Comparison of ENCODE assay signal across 12 cellular contexts in the genomic region with DNA sequence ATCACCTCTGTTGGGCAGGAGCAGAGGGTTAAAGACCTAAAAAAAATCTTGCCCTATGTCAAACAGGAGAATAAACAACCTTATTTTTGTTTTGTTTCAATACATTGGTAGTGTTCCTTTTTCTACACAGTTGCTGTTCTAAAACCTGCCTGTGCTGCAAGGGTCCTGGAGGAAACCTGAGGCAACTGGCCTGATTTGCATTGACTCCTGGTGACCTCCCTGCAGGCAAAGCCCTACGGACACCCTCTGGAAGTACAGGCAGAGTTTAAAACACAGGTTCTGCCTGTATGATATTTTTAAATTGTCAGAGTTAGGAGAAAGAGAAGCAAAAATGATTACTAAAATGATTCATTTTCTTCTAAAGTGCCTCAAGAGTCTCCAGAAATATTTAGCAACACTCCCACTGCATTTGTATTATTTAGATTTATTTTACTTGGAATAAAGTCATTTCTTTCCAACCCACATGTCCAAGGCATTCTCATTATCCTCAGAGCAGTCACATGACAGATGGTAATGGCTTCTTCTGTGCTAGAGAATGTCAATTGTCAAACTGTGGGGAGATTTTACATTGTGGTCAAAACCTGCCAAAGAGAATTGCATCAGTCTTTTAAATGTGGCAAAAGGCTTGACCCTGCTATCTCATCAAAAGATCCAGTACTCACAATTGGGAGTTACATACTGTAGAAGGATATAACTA.
A peak's percentile ranks its signal among the peaks of the same experiment; 100 is the strongest.
DNase-seq lines count a peak whose midpoint lies in the region; ATAC-seq and TF ChIP-seq lines count a peak whose summit lies in the region.
"Had no signal": no experiment of that assay in that cellular context is flagged by ENCODE, and none has a peak within 500 bp of the region (broad histone marks: within the 10 kb centered on the region; RNA-seq: fewer than 3 reads in every experiment).

No MANE protein-coding gene starts in this region.

- H3K27ac ChIP-seq in GM23338 (ENCODE audit: low read depth) (no peak overlapping the region), SK-N-SH (ENCODE audit: low read depth in 2 of 2, low read length in 1 of 2) (peak overlapping the region in 1 of 2 experiments; percentile 3; a peak in 2 of 4 replicates), OCI-LY7 (ENCODE audit: low read depth, low read length, poor library complexity, severe bottlenecking) (no peak overlapping the region)

- no peaks in the 10 kb centered on the region for H3K27me3 Mint-ChIP-seq in GM23338 (ENCODE audit: insufficient read depth, low read depth, poor library complexity)
- H3K27me3 Mint-ChIP-seq in activated CD4-positive, alpha-beta T cell treated with anti-CD3 and anti-CD28 coated beads, Interleukin-2, amount 10 ng/mL, durations not matched to agents 7 days and 5 days = no peaks in the 10 kb centered on the region
- H3K27me3 Mint-ChIP-seq: type B pancreatic cell had no signal

- H3K4me2 ChIP-seq in GM23338 (no peak overlapping the region), SK-N-SH (peak overlapping the region; percentile 25; the same call in 1 of the 2 replicates), OCI-LY7 (ENCODE audit: low read length) (no peak overlapping the region)

- no peaks in the 10 kb centered on the region for H3K9me3 Mint-ChIP-seq in GM23338
- no peaks in the 10 kb centered on the region for H3K9me3 Mint-ChIP-seq in activated CD4-positive, alpha-beta T cell treated with anti-CD3 and anti-CD28 coated beads, Interleukin-2, amount 10 ng/mL, durations not matched to agents 7 days and 5 days
- H3K9me3 Mint-ChIP-seq: type B pancreatic cell had no signal

- H2AFZ ChIP-seq in GM23338 = peak overlapping the region; percentile 69; the same call in 1 of the 2 replicates
- peak overlapping the region; percentile 36; the same call in 1 of the 2 replicates for H2AFZ ChIP-seq in SK-N-SH (ENCODE audit: low read depth)
- no peak overlapping the region for H2AFZ ChIP-seq in OCI-LY7 (ENCODE audit: low read length)

- no peaks in the 10 kb centered on the region for H3K36me3 ChIP-seq in GM23338 (ENCODE audit: insufficient read depth)
- H3K36me3 ChIP-seq in SK-N-SH (replicated peaks in 1 of 2; ENCODE audit: control insufficient read depth in 1 of 2, insufficient read depth in 2 of 2, low read length in 1 of 2) = no peaks in the 10 kb centered on the region
- no peaks in the 10 kb centered on the region for H3K36me3 ChIP-seq in OCI-LY7 (ENCODE audit: insufficient read depth, low read length)

- no peak overlapping the region for H3K4me3 ChIP-seq in GM23338
- no peak overlapping the region for H3K4me3 ChIP-seq in SK-N-SH (ENCODE audit: low read depth in 2 of 2, low read length in 1 of 2)
- no peak overlapping the region for H3K4me3 ChIP-seq in fibroblast of villous mesenchyme (ENCODE audit: low read depth, low read length)
- no peak overlapping the region for H3K4me3 ChIP-seq in OCI-LY7 (ENCODE audit: low read depth, low read length, poor library complexity, severe bottlenecking)
- H3K4me3 ChIP-seq: dorsolateral prefrontal cortex had no signal

- peak; percentile 61 for DNase-seq in ELF-1 (ENCODE audit: low read depth, low spot score)
- peak; percentile 36 for DNase-seq in GM23338 (ENCODE audit: low spot score)
- no peak for DNase-seq in SK-N-SH
- peak; percentile 6 for DNase-seq in fibroblast of villous mesenchyme (ENCODE audit: low read depth)
- no peak for DNase-seq in activated CD4-positive, alpha-beta T cell treated with anti-CD3 and anti-CD28 coated beads, Interleukin-2, amount 10 ng/mL, durations not matched to agents 7 days and 5 days
- DNase-seq in OCI-LY7 (ENCODE audit: low spot score) = no peak
- no peak for DNase-seq in activated naive CD4-positive, alpha-beta T cell treated with Interleukin-2 at 50 U/mL for 16 hours
- DNase-seq: dorsolateral prefrontal cortex, foreskin melanocyte, NCI-H226 had no signal

- CTCF ChIA-PET in SK-N-SH (lab: Yijun Ruan, JAX) = no interaction called here
- CTCF ChIA-PET in activated CD4-positive, alpha-beta T cell treated with anti-CD3 and anti-CD28 coated beads, Interleukin-2, amount 10 ng/mL, durations not matched to agents 7 days and 5 days (lab: Charles Lee) = interaction anchor here (1.5 kb wide), 1 partner anchor 10 kb away, joined by 3 read pairs; no protein-coding TSS in a partner anchor
- CTCF ChIA-PET in OCI-LY7 (lab: Charles Lee; ENCODE audit: unreplicated experiment) = no interaction called here

- no peaks in the 10 kb centered on the region for H3F3A ChIP-seq in GM23338 (replicated peaks; ENCODE audit: low read depth)
- H3F3A ChIP-seq in SK-N-SH (replicated peaks; ENCODE audit: insufficient read depth) = no peaks in the 10 kb centered on the region

- no peaks in the 10 kb centered on the region for H3K79me2 ChIP-seq in GM23338 (replicated peaks; ENCODE audit: insufficient read depth)
- no peaks in the 10 kb centered on the region for H3K79me2 ChIP-seq in SK-N-SH (ENCODE audit: insufficient read depth)
- H3K79me2 ChIP-seq in OCI-LY7 (ENCODE audit: insufficient read depth, low read depth, low read length) = no peaks in the 10 kb centered on the region

- intact Hi-C loops in OCI-LY7 (cut with micrococcal nuclease; ENCODE audit: unreplicated experiment) = no loop called here

- H3K4me1 ChIP-seq in GM23338 (ENCODE audit: insufficient read depth) (peaks cover 17% of the 10 kb centered on the region), SK-N-SH (ENCODE audit: control insufficient read depth in 1 of 2, insufficient read depth in 2 of 2, low read depth in 1 of 2, low read length in 1 of 2) (peaks cover 5 to 11% of the 10 kb centered on the region in 2 experiments; a peak in 2 of 4 replicates), OCI-LY7 (ENCODE audit: insufficient read depth, low read length, poor library complexity, severe bottlenecking) (no peaks in the 10 kb centered on the region)

- H3K9me2 ChIP-seq in GM23338 (ENCODE audit: insufficient read depth) = no peaks in the 10 kb centered on the region
- H3K9me2 ChIP-seq in SK-N-SH = no peaks in the 10 kb centered on the region
- no peaks in the 10 kb centered on the region for H3K9me2 ChIP-seq in OCI-LY7 (ENCODE audit: insufficient read depth, low read length)

- H3K9ac ChIP-seq in SK-N-SH = no peak overlapping the region

- BruUV-seq in OCI-LY7 (replicated peaks; lab: Mats Ljungman, UMichigan) = no TSS peak

- no peaks in the 10 kb centered on the region for H4K20me1 ChIP-seq in GM23338 (replicated peaks; ENCODE audit: insufficient read depth)
- H4K20me1 ChIP-seq in SK-N-SH (ENCODE audit: insufficient read depth) = no peaks in the 10 kb centered on the region
- no peaks in the 10 kb centered on the region for H4K20me1 ChIP-seq in OCI-LY7 (ENCODE audit: insufficient read depth, low read length)

- H3K9me3 ChIP-seq in SK-N-SH (no peaks in the 10 kb centered on the region), OCI-LY7 (ENCODE audit: low read length) (no peaks in the 10 kb centered on the region)

- no peak for TF ChIP-seq EP300 in SK-N-SH (IDR thresholded peaks at IDR 0.05; ENCODE audit: borderline replicate concordance in 1 of 2, low read depth in 1 of 2, low read length in 1 of 2)

- no peak for TF ChIP-seq CTCF in GM23338 (conservative IDR thresholded peaks at IDR 0.05; ENCODE audit: low read depth in 2 of 2)
- no peak for TF ChIP-seq CTCF in SK-N-SH (IDR thresholded peaks at IDR 0.05)
- no peak for TF ChIP-seq CTCF in fibroblast of villous mesenchyme (IDR thresholded peaks at IDR 0.05; ENCODE audit: insufficient read depth, low read depth, low read length)
- TF ChIP-seq CTCF in OCI-LY7 (conservative IDR thresholded peaks at IDR 0.05; ENCODE audit: low read length) = no peak

- POLR2A ChIA-PET in SK-N-SH (lab: Yijun Ruan, JAX) = no interaction called here
- POLR2A ChIA-PET in activated CD4-positive, alpha-beta T cell treated with anti-CD3 and anti-CD28 coated beads, Interleukin-2, amount 10 ng/mL, durations not matched to agents 7 days and 5 days (lab: Charles Lee) = no interaction called here
- POLR2A ChIA-PET in OCI-LY7 (lab: Charles Lee) = interaction anchor here (0.6 kb wide), 1 partner anchor 650 kb away, joined by 3 read pairs; no protein-coding TSS in a partner anchor

- H3K4me3 Mint-ChIP-seq in GM23338 = no peak overlapping the region
- no peak overlapping the region for H3K4me3 Mint-ChIP-seq in activated CD4-positive, alpha-beta T cell treated with anti-CD3 and anti-CD28 coated beads, Interleukin-2, amount 10 ng/mL, durations not matched to agents 7 days and 5 days
- H3K4me3 Mint-ChIP-seq: type B pancreatic cell had no signal

- peaks cover 33% of the 10 kb centered on the region for H3K4me1 Mint-ChIP-seq in GM23338
- no peaks in the 10 kb centered on the region for H3K4me1 Mint-ChIP-seq in activated CD4-positive, alpha-beta T cell treated with anti-CD3 and anti-CD28 coated beads, Interleukin-2, amount 10 ng/mL, durations not matched to agents 7 days and 5 days

- peak; percentile 84 for ATAC-seq in GM23338
- no peak for ATAC-seq in HG03108 (IDR thresholded peaks at IDR 0.05; ENCODE audit: unreplicated experiment)

- H3K36me3 Mint-ChIP-seq in GM23338 (ENCODE audit: low read depth) = no peaks in the 10 kb centered on the region
- H3K36me3 Mint-ChIP-seq in activated CD4-positive, alpha-beta T cell treated with anti-CD3 and anti-CD28 coated beads, Interleukin-2, amount 10 ng/mL, durations not matched to agents 7 days and 5 days (ENCODE audit: low read depth) = no peaks in the 10 kb centered on the region
- H3K36me3 Mint-ChIP-seq: type B pancreatic cell had no signal

- H3K27ac Mint-ChIP-seq in GM23338 = 0 out of 2 replicates have a peak overlapping the region, but pooled peaks have one; percentile 4
- H3K27ac Mint-ChIP-seq in activated CD4-positive, alpha-beta T cell treated with anti-CD3 and anti-CD28 coated beads, Interleukin-2, amount 10 ng/mL, durations not matched to agents 7 days and 5 days = no peak overlapping the region
- H3K27ac Mint-ChIP-seq: type B pancreatic cell had no signal

- no peaks in the 10 kb centered on the region for H3K27me3 ChIP-seq in GM23338 (ENCODE audit: insufficient read depth)
- no peaks in the 10 kb centered on the region for H3K27me3 ChIP-seq in SK-N-SH (ENCODE audit: insufficient read depth)
- H3K27me3 ChIP-seq: dorsolateral prefrontal cortex had no signal

- TF ChIP-seq RAD21 in SK-N-SH (IDR thresholded peaks at IDR 0.05; ENCODE audit: low read length) = no peak

- WGBS in SK-N-SH (ENCODE audit: low lambda C conversion rate) = 78% methylated on average over 1 of the region's 1 CpG

TF ChIP-seq in GM23338, 12 proteins besides CTCF, POLR2A, EP300 and RAD21:
- TF ChIP-seq JUNB (IDR thresholded peaks at IDR 0.05; ENCODE audit: unreplicated experiment) = no peak
TF ChIP-seq in GM23338: peak in this region for 0.

TF ChIP-seq in SK-N-SH, 30 proteins besides CTCF, POLR2A, EP300 and RAD21:
- TF ChIP-seq ELF1 (IDR thresholded peaks at IDR 0.05) = no peak
- TF ChIP-seq, protein P1, sequence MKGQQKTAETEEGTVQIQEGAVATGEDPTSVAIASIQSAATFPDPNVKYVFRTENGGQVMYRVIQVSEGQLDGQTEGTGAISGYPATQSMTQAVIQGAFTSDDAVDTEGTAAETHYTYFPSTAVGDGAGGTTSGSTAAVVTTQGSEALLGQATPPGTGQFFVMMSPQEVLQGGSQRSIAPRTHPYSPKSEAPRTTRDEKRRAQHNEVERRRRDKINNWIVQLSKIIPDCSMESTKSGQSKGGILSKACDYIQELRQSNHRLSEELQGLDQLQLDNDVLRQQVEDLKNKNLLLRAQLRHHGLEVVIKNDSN (IDR thresholded peaks at IDR 0.05; ENCODE audit: borderline replicate concordance, low read depth) = peak; percentile 47; the same call in 1 of the 2 replicates

Comparison
In these comparisons a context has a peak if more than half of its experiments do, and no peak if none do; other contexts are left out.
1. DNase-seq: peak in ELF-1 (single experiment), GM23338 (single experiment) and fibroblast of villous mesenchyme (single experiment); none in SK-N-SH (single experiment), activated CD4-positive, alpha-beta T cell treated with anti-CD3 and anti-CD28 coated beads, Interleukin-2, amount 10 ng/mL, durations not matched to agents 7 days and 5 days (single experiment), OCI-LY7 (single experiment) and activated naive CD4-positive, alpha-beta T cell treated with Interleukin-2 at 50 U/mL for 16 hours (single experiment).